ENCODE assay signal across 30 cellular contexts in the genomic region with DNA sequence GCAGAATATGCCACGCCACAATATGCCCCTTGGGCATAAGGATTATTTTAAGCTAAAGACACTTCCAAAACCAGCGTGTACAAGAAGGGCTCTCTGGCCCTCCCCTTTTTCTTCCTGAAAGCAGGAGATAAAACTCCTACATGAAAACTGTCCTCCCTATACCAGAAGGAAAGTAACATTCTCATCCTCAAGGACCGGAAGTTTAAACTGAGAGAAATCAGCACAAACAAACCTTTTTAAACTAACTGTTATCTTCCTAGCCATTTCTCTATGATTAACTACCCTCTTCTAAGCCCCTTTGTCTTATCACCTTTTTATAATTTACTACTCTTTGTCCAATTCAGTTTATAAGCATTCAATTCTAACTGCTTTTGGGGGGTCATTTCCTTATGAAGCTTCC. TPM values are rescaled to one million over a fixed set of nuclear protein-coding genes. Genes with fewer than 3 reads are reported as not detected.
"Had no signal": no experiment of that assay in that cellular context is flagged by ENCODE, and none has a peak within 500 bp of the region (broad histone marks: within the 10 kb centered on the region; RNA-seq: fewer than 3 reads in every experiment).

No MANE protein-coding gene starts in this region.

- H3K36me3 Mint-ChIP-seq: memory B cell; naive thymus-derived CD8-positive, alpha-beta T cell; stimulated activated memory B cell treated with anti-CD40 and anti-IgM and Interleukin-4, amounts not matched to agents 10 μg/mL and 1 μg/mL and 100 μg/mL, for 72 hours had no signal

- H3K36me3 ChIP-seq: esophagus muscularis mucosa, heart left ventricle, neutrophil, upper lobe of left lung, vagina had no signal

- H3K27ac Mint-ChIP-seq: activated CD4-positive, alpha-beta T cell treated with anti-CD3 and anti-CD28 coated beads, Interleukin-2, amount 10 ng/mL, durations not matched to agents 7 days and 5 days; activated CD8-positive, alpha-beta T cell treated with anti-CD3 and anti-CD28 coated beads for 36 hours; activated T-helper 17 cell treated with anti-CD3 and anti-CD28 coated beads, Interleukin-2, amount 50 U/mL, for 72 hours; dendritic cell treated with granulocyte-macrophage colony-stimulating factor and Interleukin-4, amounts not matched to agents 40 ng/mL and 50 ng/mL, for 4 days; immature natural killer cell; memory B cell; naive thymus-derived CD8-positive, alpha-beta T cell; progenitor cell of endocrine pancreas; stimulated activated memory B cell treated with anti-CD40 and anti-IgM and Interleukin-4, amounts not matched to agents 10 μg/mL and 1 μg/mL and 100 μg/mL, for 72 hours; stimulated activated naive CD8-positive, alpha-beta T cell treated with anti-CD3 and anti-CD28 coated beads, Interleukin-15, amount 100 ng/mL, for 72 hours; T-helper 1 cell treated with Interleukin-12 subunit alpha and Interleukin-12 subunit beta and Interleukin-4 antibody, amounts not matched to agents 30 μg/mL and 1 μg/mL, for 36 hours had no signal

- H3K4me3 Mint-ChIP-seq: activated CD4-positive, alpha-beta T cell treated with anti-CD3 and anti-CD28 coated beads, Interleukin-2, amount 10 ng/mL, durations not matched to agents 7 days and 5 days; activated CD8-positive, alpha-beta T cell treated with anti-CD3 and anti-CD28 coated beads for 36 hours; activated T-cell treated with anti-CD3 and anti-CD28 coated beads, Interleukin-2, amount 50 U/mL, for 4 hours; activated T-helper 17 cell treated with anti-CD3 and anti-CD28 coated beads, Interleukin-2, amount 50 U/mL, for 72 hours; central memory CD8-positive, alpha-beta T cell; dendritic cell treated with granulocyte-macrophage colony-stimulating factor and Interleukin-4, amounts not matched to agents 40 ng/mL and 50 ng/mL, for 4 days; immature natural killer cell; memory B cell; naive thymus-derived CD8-positive, alpha-beta T cell; stimulated activated memory B cell treated with anti-CD40 and anti-IgM and Interleukin-4, amounts not matched to agents 10 μg/mL and 1 μg/mL and 100 μg/mL, for 72 hours; stimulated activated naive CD8-positive, alpha-beta T cell treated with anti-CD3 and anti-CD28 coated beads, Interleukin-15, amount 100 ng/mL, for 72 hours; T-helper 1 cell treated with Interleukin-12 subunit alpha and Interleukin-12 subunit beta and Interleukin-4 antibody, amounts not matched to agents 30 μg/mL and 1 μg/mL, for 36 hours had no signal

- H3K4me1 ChIP-seq: vagina had no signal

- H3K4me3 ChIP-seq: esophagus muscularis mucosa, heart left ventricle, upper lobe of left lung, vagina had no signal

- H3K4me1 Mint-ChIP-seq: activated CD4-positive, alpha-beta T cell treated with anti-CD3 and anti-CD28 coated beads, Interleukin-2, amount 10 ng/mL, durations not matched to agents 7 days and 5 days; activated T-helper 17 cell treated with anti-CD3 and anti-CD28 coated beads, Interleukin-2, amount 50 U/mL, for 72 hours; central memory CD8-positive, alpha-beta T cell; immature natural killer cell; naive thymus-derived CD8-positive, alpha-beta T cell; stimulated activated memory B cell treated with anti-CD40 and anti-IgM and Interleukin-4, amounts not matched to agents 10 μg/mL and 1 μg/mL and 100 μg/mL, for 72 hours; stimulated activated naive CD8-positive, alpha-beta T cell treated with anti-CD3 and anti-CD28 coated beads, Interleukin-15, amount 100 ng/mL, for 72 hours had no signal

- H3K27ac ChIP-seq: esophagus muscularis mucosa, foreskin keratinocyte, heart left ventricle, neutrophil, vagina had no signal

- H3K9me3 ChIP-seq: esophagus muscularis mucosa, heart left ventricle, neutrophil, upper lobe of left lung, vagina had no signal

- DNase-seq: activated CD4-positive, alpha-beta T cell treated with anti-CD3 and anti-CD28 coated beads, Interleukin-2, amount 10 ng/mL, durations not matched to agents 7 days and 5 days; activated CD4-positive, CD25-positive, alpha-beta regulatory T cell treated with anti-CD3 and anti-CD28 coated beads, Interleukin-2, amount 50 U/mL, for 72 hours; activated CD8-positive, alpha-beta T cell treated with anti-CD3 and anti-CD28 coated beads for 36 hours; activated gamma-delta T cell treated with Interleukin-2 at 50 U/mL for 16 hours; activated naive CD4-positive, alpha-beta T cell treated with anti-CD3 and anti-CD28 coated beads, Interleukin-2, amount 50 U/mL, for 16 hours; activated T-cell treated with anti-CD3 and anti-CD28 coated beads, Interleukin-2, amount 50 U/mL, for 4 hours; amygdala; foreskin keratinocyte; heart left ventricle; hypothalamus; immature natural killer cell; kidney; midbrain; naive thymus-derived CD8-positive, alpha-beta T cell; stimulated activated CD4-positive, alpha-beta T cell treated with anti-CD3 and anti-CD28 coated beads, Interleukin-4, amount 100 ng/mL, for 4 hours; stimulated activated CD8-positive, alpha-beta memory T cell treated with anti-CD3 and anti-CD28 coated beads, Interleukin-4, amount 100 ng/mL, for 48 hours; stimulated activated naive CD8-positive, alpha-beta T cell treated with anti-CD3 and anti-CD28 coated beads, Interleukin-15, amount 100 ng/mL, for 72 hours; substantia nigra; T1000; upper lobe of left lung had no signal

- H3K27me3 Mint-ChIP-seq: dendritic cell treated with granulocyte-macrophage colony-stimulating factor and Interleukin-4, amounts not matched to agents 40 ng/mL and 50 ng/mL, for 4 days; stimulated activated memory B cell treated with anti-CD40 and anti-IgM and Interleukin-4, amounts not matched to agents 10 μg/mL and 1 μg/mL and 100 μg/mL, for 72 hours had no signal

- H3K9me3 Mint-ChIP-seq: activated CD4-positive, alpha-beta T cell treated with anti-CD3 and anti-CD28 coated beads, Interleukin-2, amount 10 ng/mL, durations not matched to agents 7 days and 5 days; activated CD8-positive, alpha-beta T cell treated with anti-CD3 and anti-CD28 coated beads for 36 hours; activated T-cell treated with anti-CD3 and anti-CD28 coated beads, Interleukin-2, amount 50 U/mL, for 4 hours; activated T-helper 17 cell treated with anti-CD3 and anti-CD28 coated beads, Interleukin-2, amount 50 U/mL, for 72 hours; central memory CD8-positive, alpha-beta T cell; dendritic cell treated with granulocyte-macrophage colony-stimulating factor and Interleukin-4, amounts not matched to agents 40 ng/mL and 50 ng/mL, for 4 days; immature natural killer cell; memory B cell; naive thymus-derived CD8-positive, alpha-beta T cell; stimulated activated memory B cell treated with anti-CD40 and anti-IgM and Interleukin-4, amounts not matched to agents 10 μg/mL and 1 μg/mL and 100 μg/mL, for 72 hours; stimulated activated naive CD8-positive, alpha-beta T cell treated with anti-CD3 and anti-CD28 coated beads, Interleukin-15, amount 100 ng/mL, for 72 hours; T-helper 1 cell treated with Interleukin-12 subunit alpha and Interleukin-12 subunit beta and Interleukin-4 antibody, amounts not matched to agents 30 μg/mL and 1 μg/mL, for 36 hours had no signal

- H3K27me3 ChIP-seq: esophagus muscularis mucosa, foreskin keratinocyte, heart left ventricle, neutrophil, upper lobe of left lung, vagina had no signal

RNA-seq across cellular contexts. Expression of a gene that starts 16.4 kb away (rescaled TPM):
- total RNA-seq: naive thymus-derived CD8-positive, alpha-beta T cell had no signal
